In the genomic region with DNA sequence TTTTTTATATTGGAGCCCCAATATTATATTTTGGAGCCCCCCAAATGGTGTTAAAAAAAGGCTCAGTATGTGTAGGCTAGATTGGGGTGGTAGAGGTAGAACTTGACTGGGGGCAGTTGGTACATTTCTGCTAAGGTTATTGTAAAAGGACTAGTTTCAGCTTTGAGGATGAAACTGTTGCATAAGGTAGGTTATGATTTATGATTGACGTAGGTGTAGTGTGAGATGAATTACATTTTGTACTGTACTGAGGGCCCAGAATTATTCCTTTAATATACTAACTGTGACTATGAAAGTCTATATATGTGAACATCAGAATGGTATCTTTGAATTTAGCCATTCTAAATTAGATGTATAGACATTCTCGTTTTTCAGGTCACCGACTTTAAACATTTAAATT, we compare ENCODE assay signal across 1 cellular context.
TF ChIP-seq lines count a peak whose summit lies in the region.

No MANE protein-coding gene starts in this region.

TF ChIP-seq in IMR-90, 13 proteins besides CTCF, POLR2A, EP300 and RAD21:
- no peak for TF ChIP-seq FOS (IDR thresholded peaks at IDR 0.05; ENCODE audit: low read depth, low read length)
- TF ChIP-seq RFX5 (IDR thresholded peaks at IDR 0.05; ENCODE audit: low read depth, low read length), result no peak
- no peak for TF ChIP-seq RCOR1 (IDR thresholded peaks at IDR 0.05; ENCODE audit: insufficient replicate concordance, low read length)
- TF ChIP-seq, protein P1, sequence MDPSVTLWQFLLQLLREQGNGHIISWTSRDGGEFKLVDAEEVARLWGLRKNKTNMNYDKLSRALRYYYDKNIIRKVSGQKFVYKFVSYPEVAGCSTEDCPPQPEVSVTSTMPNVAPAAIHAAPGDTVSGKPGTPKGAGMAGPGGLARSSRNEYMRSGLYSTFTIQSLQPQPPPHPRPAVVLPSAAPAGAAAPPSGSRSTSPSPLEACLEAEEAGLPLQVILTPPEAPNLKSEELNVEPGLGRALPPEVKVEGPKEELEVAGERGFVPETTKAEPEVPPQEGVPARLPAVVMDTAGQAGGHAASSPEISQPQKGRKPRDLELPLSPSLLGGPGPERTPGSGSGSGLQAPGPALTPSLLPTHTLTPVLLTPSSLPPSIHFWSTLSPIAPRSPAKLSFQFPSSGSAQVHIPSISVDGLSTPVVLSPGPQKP (IDR thresholded peaks at IDR 0.05; ENCODE audit: borderline replicate concordance, low read depth, low read length), result no peak
- no peak for TF ChIP-seq MXI1 (IDR thresholded peaks at IDR 0.05; ENCODE audit: borderline replicate concordance, low read depth, low read length)
- no peak for TF ChIP-seq MAFK (IDR thresholded peaks at IDR 0.05; ENCODE audit: low read depth, low read length)
- TF ChIP-seq CHD1 (IDR thresholded peaks at IDR 0.05; ENCODE audit: low read depth, low read length), result no peak
- TF ChIP-seq BHLHE40 (IDR thresholded peaks at IDR 0.05; ENCODE audit: low read depth, low read length), result no peak
- TF ChIP-seq NFE2L2 (IDR thresholded peaks at IDR 0.05; ENCODE audit: low read depth, low read length), result no peak
TF ChIP-seq in IMR-90: peak in this region for 0.
